Comparison of ENCODE assay signal across 1 cellular context in the genomic region with DNA sequence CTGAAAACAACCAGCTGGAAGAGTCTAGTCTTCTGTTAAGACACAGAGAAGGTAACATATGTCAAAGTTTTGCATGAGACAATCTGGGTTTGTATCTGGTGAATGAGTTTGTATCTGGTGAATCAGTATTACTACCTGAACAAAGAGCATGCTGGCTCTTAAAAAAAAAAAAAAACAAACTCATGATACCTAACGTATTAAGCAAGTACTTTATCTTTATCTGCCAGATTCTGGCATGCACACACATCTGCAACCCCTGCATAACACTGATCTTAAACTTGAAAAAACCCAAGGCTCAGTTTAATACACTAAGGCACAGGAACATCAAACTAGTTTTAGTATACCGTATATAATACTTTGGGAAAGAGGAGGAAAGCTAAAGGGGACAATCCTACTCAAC.
A peak's percentile ranks its signal among the peaks of the same experiment; 100 is the strongest.
TF ChIP-seq lines count a peak whose summit lies in the region.

No MANE protein-coding gene starts in this region.

TF ChIP-seq in GM12878, 131 proteins besides CTCF, POLR2A, EP300 and RAD21:
- no peak for TF ChIP-seq STAT3 (IDR thresholded peaks at IDR 0.05; ENCODE audit: low read depth, low read length)
- TF ChIP-seq ZNF384 (IDR thresholded peaks at IDR 0.05; ENCODE audit: borderline replicate concordance, low read depth, low read length): 0 out of 2 replicates have a peak, but pooled peaks have one; percentile 8
